Comparison of ENCODE assay signal across 8 cellular contexts in genomic region chr6:34664270-34664971, GRCh38. TPM values are rescaled to one million over a fixed set of nuclear protein-coding genes. Genes with fewer than 3 reads are reported as not detected.
DNase-seq lines count a peak whose midpoint lies in the region; ATAC-seq and TF ChIP-seq lines count a peak whose summit lies in the region.

No MANE protein-coding gene starts in this region.

- H2BK120ac ChIP-seq in trophoblast cell (ENCODE audit: insufficient read depth, low read length, poor library complexity), result peak overlapping the region; percentile 55

- H2AK5ac ChIP-seq in trophoblast cell (ENCODE audit: low read length), result no peak overlapping the region

- no peaks in the 10 kb centered on the region for H3K9me2 ChIP-seq in GM23338 (ENCODE audit: insufficient read depth)

- no peaks in the 10 kb centered on the region for H3K36me3 ChIP-seq in GM23338 (ENCODE audit: insufficient read depth)
- no peaks in the 10 kb centered on the region for H3K36me3 ChIP-seq in Panc1 (ENCODE audit: control insufficient read depth, insufficient read depth, low read length)
- H3K36me3 ChIP-seq in trophoblast cell (ENCODE audit: control insufficient read depth in 1 of 2, insufficient read depth in 2 of 2, low read length in 2 of 2), result no peaks in the 10 kb centered on the region

- H3K14ac ChIP-seq in trophoblast cell (ENCODE audit: low read length), result no peak overlapping the region

- H3K9me3 Mint-ChIP-seq in GM23338, result no peaks in the 10 kb centered on the region
- no peaks in the 10 kb centered on the region for H3K9me3 Mint-ChIP-seq in dendritic cell treated with granulocyte-macrophage colony-stimulating factor and Interleukin-4, amounts not matched to agents 40 ng/mL and 50 ng/mL, for 4 days

- WGBS in trophoblast cell (ENCODE audit: extremely low coverage, insufficient coverage, insufficient read length), result no CpG with 5 or more reads among the region's 4 CpGs

- H3K4me3 ChIP-seq in GM23338 (no peak overlapping the region), Panc1 (ENCODE audit: low read depth in 2 of 2, low read length in 2 of 2) (no peak overlapping the region), trophoblast cell (ENCODE audit: low read depth, low read length) (no peak overlapping the region)

- H3K23ac ChIP-seq in trophoblast cell (ENCODE audit: low read length), result no peak overlapping the region

- H3K18ac ChIP-seq in trophoblast cell (ENCODE audit: low read length), result no peak overlapping the region

- no peaks in the 10 kb centered on the region for H3K79me1 ChIP-seq in trophoblast cell (ENCODE audit: low read length)

- H4K91ac ChIP-seq in trophoblast cell (ENCODE audit: low read depth, low read length), result peak overlapping the region; percentile 43

- POLR2A ChIA-PET in Panc1 (lab: Charles Lee), result no interaction called here

- CTCF ChIA-PET in Panc1 (lab: Charles Lee), result no interaction called here

- no peak overlapping the region for H2BK12ac ChIP-seq in trophoblast cell (ENCODE audit: low read length)

- H3K4me2 ChIP-seq in GM23338 (0 out of 2 replicates have a peak overlapping the region, but pooled peaks have one; percentile 8), trophoblast cell (ENCODE audit: low read length) (no peak overlapping the region)

- peaks cover 96% of the 10 kb centered on the region for H3K79me2 ChIP-seq in GM23338 (replicated peaks; ENCODE audit: insufficient read depth)
- peaks cover 4% of the 10 kb centered on the region for H3K79me2 ChIP-seq in trophoblast cell (ENCODE audit: control insufficient read depth, insufficient read depth, low read length, poor library complexity)

- intact Hi-C loops in Panc1 (cut with micrococcal nuclease; ENCODE audit: unreplicated experiment), result no loop called here
- intact Hi-C loops in dendritic cell treated with granulocyte-macrophage colony-stimulating factor and Interleukin-4, amounts not matched to agents 40 ng/mL and 50 ng/mL, for 4 days (cut with micrococcal nuclease), result loop anchor here (1.0 to 5.0 kb wide), 2 partner anchors 8 to 33 kb away; partner anchors contain the start of gene ILRUN

- no peaks in the 10 kb centered on the region for H3K9me3 ChIP-seq in Panc1 (ENCODE audit: control insufficient read depth, insufficient read depth, low read depth, low read length)
- H3K9me3 ChIP-seq in trophoblast cell (ENCODE audit: insufficient read depth, low read depth, low read length), result no peaks in the 10 kb centered on the region

- H3K4me1 ChIP-seq in GM23338 (ENCODE audit: insufficient read depth) (peaks cover 24% of the 10 kb centered on the region), Panc1 (ENCODE audit: control insufficient read depth, insufficient read depth, low read length) (peaks cover 5% of the 10 kb centered on the region; the same call in 1 of the 2 replicates), trophoblast cell (ENCODE audit: control insufficient read depth in 1 of 2, insufficient read depth in 2 of 2, low read length in 2 of 2) (peaks cover 0 to 8% of the 10 kb centered on the region in 2 experiments)

- TF ChIP-seq CTCF in GM23338 (conservative IDR thresholded peaks at IDR 0.05; ENCODE audit: low read depth in 2 of 2), result no peak
- no peak for TF ChIP-seq CTCF in Panc1 (IDR thresholded peaks at IDR 0.05)

- no peak overlapping the region for H2BK5ac ChIP-seq in trophoblast cell (ENCODE audit: low read depth, low read length, poor library complexity)

- H3K27me3 Mint-ChIP-seq in GM23338 (ENCODE audit: insufficient read depth, low read depth, poor library complexity), result no peaks in the 10 kb centered on the region
- no peaks in the 10 kb centered on the region for H3K27me3 Mint-ChIP-seq in dendritic cell treated with granulocyte-macrophage colony-stimulating factor and Interleukin-4, amounts not matched to agents 40 ng/mL and 50 ng/mL, for 4 days

- no peaks in the 10 kb centered on the region for H3K36me3 Mint-ChIP-seq in GM23338 (ENCODE audit: low read depth)
- no peaks in the 10 kb centered on the region for H3K36me3 Mint-ChIP-seq in dendritic cell treated with granulocyte-macrophage colony-stimulating factor and Interleukin-4, amounts not matched to agents 40 ng/mL and 50 ng/mL, for 4 days (ENCODE audit: low read depth)

- no peak overlapping the region for H3K4ac ChIP-seq in trophoblast cell (ENCODE audit: low read depth, low read length)

- BruUV-seq in Panc1 (replicated peaks; lab: Mats Ljungman, UMichigan), result no TSS peak

- no peaks in the 10 kb centered on the region for H3F3A ChIP-seq in GM23338 (replicated peaks; ENCODE audit: low read depth)

- H3K4me3 Mint-ChIP-seq in GM23338, result no peak overlapping the region
- H3K4me3 Mint-ChIP-seq in dendritic cell treated with granulocyte-macrophage colony-stimulating factor and Interleukin-4, amounts not matched to agents 40 ng/mL and 50 ng/mL, for 4 days, result peak overlapping the region; percentile 9

- peaks cover 18% of the 10 kb centered on the region; the same call in 2 of the 3 replicates for H3K4me1 Mint-ChIP-seq in GM23338
- H3K4me1 Mint-ChIP-seq in dendritic cell treated with granulocyte-macrophage colony-stimulating factor and Interleukin-4, amounts not matched to agents 40 ng/mL and 50 ng/mL, for 4 days (ENCODE audit: low read depth), result peaks cover 74% of the 10 kb centered on the region

- H2AFZ ChIP-seq in GM23338, result no peak overlapping the region
- no peak overlapping the region for H2AFZ ChIP-seq in trophoblast cell (ENCODE audit: insufficient read depth, low read length, poor library complexity)

- no peak for ATAC-seq in GM23338
- no peak for ATAC-seq in Panc1

- no peak overlapping the region for H4K12ac ChIP-seq in trophoblast cell (ENCODE audit: low read depth, low read length)

- no peak for DNase-seq in GM23338 (ENCODE audit: low spot score)
- no peak for DNase-seq in Panc1 (ENCODE audit: low read depth, low spot score)
- peak in 1 of 2 donors; percentile 82 for DNase-seq in trophoblast cell
- no peak for DNase-seq in amniotic stem cell (lab: John Stamatoyannopoulos, UW)
- DNase-seq in medulla oblongata (ENCODE audit: extremely low spot score), result no peak
- DNase-seq in ACHN, result no peak
- DNase-seq in substantia nigra (lab: John Stamatoyannopoulos, UW), result no peak

- H3K27ac ChIP-seq in GM23338 (ENCODE audit: low read depth) (no peak overlapping the region), Panc1 (ENCODE audit: low read length) (peak overlapping the region; percentile 23), trophoblast cell (ENCODE audit: low read depth, low read length) (no peak overlapping the region), substantia nigra (ENCODE audit: low read depth, low read length, poor library complexity, severe bottlenecking) (no peak overlapping the region)

- peak overlapping the region; percentile 84 for H3K27ac Mint-ChIP-seq in GM23338
- peak overlapping the region; percentile 87 for H3K27ac Mint-ChIP-seq in dendritic cell treated with granulocyte-macrophage colony-stimulating factor and Interleukin-4, amounts not matched to agents 40 ng/mL and 50 ng/mL, for 4 days

- peaks cover 12% of the 10 kb centered on the region for H4K20me1 ChIP-seq in GM23338 (replicated peaks; ENCODE audit: insufficient read depth)

- no peak overlapping the region for H4K8ac ChIP-seq in trophoblast cell (ENCODE audit: low read depth, low read length)

- in situ Hi-C loops in Panc1 (cut with HindIII; ENCODE audit: low pct_unique_long_range_greater_than_20kb, low sequenced_read_pairs), result no loop called here
- in situ Hi-C loops in ACHN (cut with HindIII; ENCODE audit: low pct_ligation_motif_present, low pct_unique_long_range_greater_than_20kb, low sequenced_read_pairs), result no loop called here

- H3K27me3 ChIP-seq in GM23338 (ENCODE audit: insufficient read depth), result no peaks in the 10 kb centered on the region
- H3K27me3 ChIP-seq in Panc1 (ENCODE audit: control insufficient read depth, insufficient read depth, low read length), result no peaks in the 10 kb centered on the region
- H3K27me3 ChIP-seq in trophoblast cell (ENCODE audit: insufficient read depth, low read length), result no peaks in the 10 kb centered on the region

- H3K9ac ChIP-seq in trophoblast cell (ENCODE audit: low read length), result no peak overlapping the region

TF ChIP-seq in GM23338, 12 proteins besides CTCF, POLR2A, EP300 and RAD21 (continues in another document):
- TF ChIP-seq EZH2 (IDR thresholded peaks at IDR 0.05; ENCODE audit: low read depth, unreplicated experiment) (no peak), NANOG (IDR thresholded peaks at IDR 0.05; ENCODE audit: borderline replicate concordance) (no peak)

RNA-seq across cellular contexts. Expression of gene ILRUN, which starts 32.1 kb away (rescaled TPM):
- total RNA-seq in GM23338 (2014; rRNA removed; shearing (Covaris generic)), result 76.4 and 80.1 TPM in 2 replicates
- polyA plus RNA-seq in GM23338 (2016; fragmentation: Nextera tagmentation; extraction: Ambion mirVana), result 17.6 and 19.2 TPM in 2 replicates
- 62.8 TPM for total RNA-seq in Panc1 (2021; ENCODE audit: unreplicated experiment)
- polyA plus RNA-seq in Panc1 (2012; ENCODE audit: insufficient read length), result 40.5 TPM
- polyA plus RNA-seq in trophoblast cell (2013), result 39.4 and 41.5 TPM in 2 replicates
